In the genomic region with DNA sequence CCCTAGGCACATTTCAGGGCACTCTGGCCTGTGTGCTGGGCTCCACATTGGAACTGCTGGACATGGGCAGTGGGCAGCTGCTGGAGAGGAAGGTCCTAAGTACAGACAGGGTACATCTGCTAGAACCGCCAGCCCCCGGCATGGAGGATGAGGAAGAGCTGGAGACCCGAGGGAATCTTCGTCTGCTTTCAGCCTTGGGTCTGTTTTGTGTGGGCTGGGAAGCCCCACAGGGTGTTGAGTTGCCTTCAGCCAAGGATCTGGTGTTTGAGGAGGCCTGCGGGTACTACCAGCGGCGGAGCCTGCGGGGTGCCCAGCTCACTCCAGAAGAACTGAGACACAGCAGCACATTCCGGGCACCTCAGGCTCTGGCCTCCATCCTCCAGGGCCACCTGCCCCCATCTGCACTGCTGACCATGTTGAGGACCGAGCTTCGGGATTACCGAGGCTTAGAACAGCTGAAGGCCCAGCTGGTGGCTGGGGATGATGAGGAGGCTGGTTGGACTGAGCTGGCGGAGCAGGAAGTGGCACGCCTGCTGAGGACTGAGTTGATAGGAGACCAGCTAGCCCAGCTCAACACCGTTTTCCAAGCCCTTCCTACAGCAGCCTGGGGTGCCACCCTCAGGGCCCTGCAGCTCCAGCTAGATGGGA, we compare ENCODE assay signal across 9 cellular contexts. TPM values are rescaled to one million over a fixed set of nuclear protein-coding genes. Genes with fewer than 3 reads are reported as not detected.
DNase-seq lines count a peak whose midpoint lies in the region; TF ChIP-seq lines count a peak whose summit lies in the region.
"Had no signal": no experiment of that assay in that cellular context is flagged by ENCODE, and none has a peak within 500 bp of the region (broad histone marks: within the 10 kb centered on the region; RNA-seq: fewer than 3 reads in every experiment).

No MANE protein-coding gene starts in this region.

- peak overlapping the region in 1 of 3 donors; percentile 96 for H3K4me3 ChIP-seq in thyroid gland (replicated peaks in 1 of 3)

- intact Hi-C loops in thyroid gland (cut with DNase I): loop anchor here (2.0 to 5.0 kb wide), 2 partner anchors 16 to 229 kb away; no protein-coding TSS in a partner anchor

- no peak for TF ChIP-seq POLR2A in thyroid gland (IDR thresholded peaks at IDR 0.05)

- H3K36me3 Mint-ChIP-seq in activated T-cell treated with anti-CD3 and anti-CD28 coated beads, Interleukin-2, amount 50 U/mL, for 24 hours (ENCODE audit: low read depth): peaks cover 27% of the 10 kb centered on the region
- H3K36me3 Mint-ChIP-seq in activated CD4-positive, alpha-beta memory T cell treated with anti-CD3 and anti-CD28 coated beads, Interleukin-2, amount 10 ng/mL, durations not matched to agents 7 days and 5 days (ENCODE audit: low read depth): peaks cover 12% of the 10 kb centered on the region

- POLR2A ChIA-PET in activated CD4-positive, alpha-beta memory T cell treated with anti-CD3 and anti-CD28 coated beads, Interleukin-2, amount 10 ng/mL, durations not matched to agents 7 days and 5 days (lab: Charles Lee): interaction anchor here (0.9 to 4.6 kb wide), 4 partner anchors 11 to 248 kb away, joined by 3 to 47 read pairs (median 7); a partner anchor contains a TSS

- peaks cover 34% of the 10 kb centered on the region for H3K4me1 Mint-ChIP-seq in activated T-cell treated with anti-CD3 and anti-CD28 coated beads, Interleukin-2, amount 50 U/mL, for 24 hours (ENCODE audit: low read depth)
- H3K4me1 Mint-ChIP-seq in activated CD4-positive, alpha-beta memory T cell treated with anti-CD3 and anti-CD28 coated beads, Interleukin-2, amount 10 ng/mL, durations not matched to agents 7 days and 5 days: peaks cover 32% of the 10 kb centered on the region

- 87 to 88% methylated on average over 5 to 7 of the region's 15 CpGs for WGBS in thyroid gland, 2 donors

- H3K27ac ChIP-seq in layer of hippocampus (ENCODE audit: low read depth, low read length) (peak overlapping the region; percentile 71), thyroid gland (peak overlapping the region in 2 of 3 donors; percentile 69 to 92)

- H3K27me3 Mint-ChIP-seq in activated T-cell treated with anti-CD3 and anti-CD28 coated beads, Interleukin-2, amount 50 U/mL, for 24 hours: no peaks in the 10 kb centered on the region
- no peaks in the 10 kb centered on the region for H3K27me3 Mint-ChIP-seq in activated CD4-positive, alpha-beta memory T cell treated with anti-CD3 and anti-CD28 coated beads, Interleukin-2, amount 10 ng/mL, durations not matched to agents 7 days and 5 days

- TF ChIP-seq CTCF in thyroid gland (IDR thresholded peaks at IDR 0.05): no peak

- peaks cover 10 to 30% of the 10 kb centered on the region in 2 donors for H3K4me1 ChIP-seq in thyroid gland

- CTCF ChIA-PET in activated CD4-positive, alpha-beta memory T cell treated with anti-CD3 and anti-CD28 coated beads, Interleukin-2, amount 10 ng/mL, durations not matched to agents 7 days and 5 days (lab: Charles Lee): interaction anchor here (0.9 to 2.5 kb wide), 6 partner anchors 10 to 226 kb away, joined by 3 to 14 read pairs (median 6); a partner anchor contains a TSS

- H3K36me3 ChIP-seq in thyroid gland: peaks cover 0 to 10% of the 10 kb centered on the region in 2 donors

- peak overlapping the region; percentile 91 for H3K27ac Mint-ChIP-seq in activated T-cell treated with anti-CD3 and anti-CD28 coated beads, Interleukin-2, amount 50 U/mL, for 24 hours
- peak overlapping the region; percentile 82 for H3K27ac Mint-ChIP-seq in activated CD4-positive, alpha-beta memory T cell treated with anti-CD3 and anti-CD28 coated beads, Interleukin-2, amount 10 ng/mL, durations not matched to agents 7 days and 5 days

- no peaks in the 10 kb centered on the region for H3K9me3 ChIP-seq in thyroid gland

- H3K27me3 ChIP-seq in layer of hippocampus (ENCODE audit: control insufficient read depth, insufficient read depth, low read length) (no peaks in the 10 kb centered on the region), thyroid gland (no peaks in the 10 kb centered on the region)

- peak overlapping the region; percentile 87 for H3K4me3 Mint-ChIP-seq in activated T-cell treated with anti-CD3 and anti-CD28 coated beads, Interleukin-2, amount 50 U/mL, for 24 hours
- H3K4me3 Mint-ChIP-seq in activated CD4-positive, alpha-beta memory T cell treated with anti-CD3 and anti-CD28 coated beads, Interleukin-2, amount 10 ng/mL, durations not matched to agents 7 days and 5 days: peak overlapping the region; percentile 84

- H3K9me3 Mint-ChIP-seq in activated T-cell treated with anti-CD3 and anti-CD28 coated beads, Interleukin-2, amount 50 U/mL, for 24 hours: no peaks in the 10 kb centered on the region
- H3K9me3 Mint-ChIP-seq in activated CD4-positive, alpha-beta memory T cell treated with anti-CD3 and anti-CD28 coated beads, Interleukin-2, amount 10 ng/mL, durations not matched to agents 7 days and 5 days: no peaks in the 10 kb centered on the region

- DNase-seq in activated T-cell treated with anti-CD3 and anti-CD28 coated beads, Interleukin-2, amount 50 U/mL, for 24 hours: no peak
- no peak for DNase-seq in activated T-cell treated with anti-CD3 and anti-CD28 coated beads, Interleukin-2, amount 50 U/mL, for 48 hours
- DNase-seq in activated CD4-positive, alpha-beta memory T cell treated with anti-CD3 and anti-CD28 coated beads, Interleukin-2, amount 10 ng/mL, durations not matched to agents 7 days and 5 days: no peak
- DNase-seq in thyroid gland (no peak), NCI-H1694 (lab: John Stamatoyannopoulos, UW) (no peak), HCEC 1CT (no peak), DMS114 treated with DMSO at 0.1 percent for 48 hours (lab: John Stamatoyannopoulos, UW; ENCODE audit: unreplicated experiment) (no peak)
- DNase-seq: NCI-H2171 treated with DMSO at 0.1 percent for 48 hours had no signal

RNA-seq across cellular contexts. Expression of a gene that starts 1.4 kb away (rescaled TPM):
- 10 to 100 TPM; 24.7 to 25.7 TPM for total RNA-seq in activated CD4-positive, alpha-beta memory T cell treated with anti-CD3 and anti-CD28 coated beads, Interleukin-2, amount 10 ng/mL, durations not matched to agents 7 days and 5 days
- 10 to 100 TPM; 18.7 to 28.5 (median 23.8) TPM for total RNA-seq in thyroid gland

RNA-seq across cellular contexts. Expression of a gene that starts 10.6 kb away (rescaled TPM):
- total RNA-seq in activated CD4-positive, alpha-beta memory T cell treated with anti-CD3 and anti-CD28 coated beads, Interleukin-2, amount 10 ng/mL, durations not matched to agents 7 days and 5 days: 10 to 100 TPM; 22.8 to 23.9 TPM
- total RNA-seq in thyroid gland: 10 to 100 TPM; 14.2 to 21.2 (median 18.3) TPM

RNA-seq across cellular contexts. Expression of a gene that starts 53.6 kb away (rescaled TPM):
- 10 to 100 TPM; 81.3 to 83.1 TPM for total RNA-seq in activated CD4-positive, alpha-beta memory T cell treated with anti-CD3 and anti-CD28 coated beads, Interleukin-2, amount 10 ng/mL, durations not matched to agents 7 days and 5 days
- 10 to 100 TPM; 49.8 to 67.3 (median 54.8) TPM for total RNA-seq in thyroid gland
